ENCODE assay signal across 22 cellular contexts in the genomic region with DNA sequence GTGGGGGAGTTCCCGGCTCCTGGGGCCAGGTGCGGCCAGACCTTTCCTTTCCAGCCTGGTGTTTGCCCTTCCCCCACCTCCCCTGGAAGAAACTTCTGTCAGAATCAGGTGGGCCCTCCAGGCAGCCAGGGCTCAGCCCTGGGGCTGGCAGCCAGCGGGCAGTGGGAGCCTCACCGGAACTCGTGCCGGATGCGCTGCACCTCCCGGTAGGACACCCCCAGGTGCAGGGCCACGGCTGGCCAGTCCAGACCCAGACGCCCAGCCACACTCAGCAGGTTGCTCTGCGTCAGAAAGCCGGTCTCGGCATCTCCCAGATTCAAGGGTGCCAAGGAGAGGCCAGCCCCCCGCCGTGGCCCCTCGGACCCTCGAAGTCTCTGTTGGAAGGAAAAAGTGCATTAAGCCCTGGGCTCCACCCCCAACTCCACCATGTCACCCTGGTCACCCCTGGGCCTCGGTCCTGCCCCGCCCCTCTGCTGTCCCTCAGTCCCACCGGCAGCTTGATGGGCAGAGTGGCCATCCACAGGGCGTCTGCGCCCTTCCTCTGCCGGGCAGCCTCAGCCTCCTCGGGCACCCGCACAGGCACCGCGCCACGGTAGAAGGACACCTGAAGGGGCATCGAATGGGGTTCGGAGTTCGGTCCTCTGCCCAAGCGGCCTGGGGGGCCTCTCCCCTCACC. TPM values are rescaled to one million over a fixed set of nuclear protein-coding genes. Genes with fewer than 3 reads are reported as not detected.
DNase-seq lines count a peak whose midpoint lies in the region; ATAC-seq and TF ChIP-seq lines count a peak whose summit lies in the region.
"Had no signal": no experiment of that assay in that cellular context is flagged by ENCODE, and none has a peak within 500 bp of the region (broad histone marks: within the 10 kb centered on the region; RNA-seq: fewer than 3 reads in every experiment).

No MANE protein-coding gene starts in this region.

- peaks cover 22% of the 10 kb centered on the region for H3K4me1 Mint-ChIP-seq in mesothelial cell of epicardium

- no peak for TF ChIP-seq CTCF in VCaP (conservative IDR thresholded peaks at IDR 0.05)
- no peak for TF ChIP-seq CTCF in mesothelial cell of epicardium (IDR thresholded peaks at IDR 0.05; ENCODE audit: unreplicated experiment)
- TF ChIP-seq CTCF in spleen (IDR thresholded peaks at IDR 0.05 in 8 of 11, conservative IDR thresholded peaks at IDR 0.05 in 3 of 11) = no peak

- no peaks in the 10 kb centered on the region for H3K9me3 Mint-ChIP-seq in mesothelial cell of epicardium
- H3K9me3 Mint-ChIP-seq: CD4-positive, CD25-positive, alpha-beta regulatory T cell had no signal

- peak overlapping the region; percentile 6 for H3K4me3 Mint-ChIP-seq in mesothelial cell of epicardium

- H3K4me3 ChIP-seq in right cardiac atrium (ENCODE audit: low read length) (no peak overlapping the region), spleen (no peak overlapping the region)
- H3K4me3 ChIP-seq: A549, Peyer's patch, SJSA1 had no signal

- DNase-seq in right cardiac atrium (peak in 2 of 3 donors; percentile 61 to 67), Right ventricle myocardium superior (no peak), mesothelial cell of epicardium (ENCODE audit: low spot score in 2 of 2, unreplicated experiment in 2 of 2) (no peak), spleen (no peak), NCI-H1436 (lab: John Stamatoyannopoulos, UW) (no peak)
- DNase-seq: Caco-2; CD4-positive, CD25-positive, alpha-beta regulatory T cell; DMS 273 treated with DMSO at 0.1 percent for 48 hours; DMS79 treated with DMSO at 0.1 percent for 48 hours; NCI-H1105 treated with DMSO at 0.1 percent for 48 hours; NCI-H1694; NCI-H2171; NCI-H345; NCI-H524; NCI-H774; NK-92 treated with Interleukin-12 subunit alpha and Interleukin-12 subunit beta, amount 100 ng/mL, for 24 hours; Peyer's patch; T-helper 1 cell had no signal

- TF ChIP-seq POLR2A in spleen (IDR thresholded peaks at IDR 0.05) = no peak

- 94% methylated on average over 32 of the region's 32 CpGs for WGBS in right cardiac atrium
- 92 to 97% (median 94%) methylated on average over 28 to 32 of the region's 32 CpGs for WGBS in spleen, 5 donors

- no peak overlapping the region for H3K27ac Mint-ChIP-seq in mesothelial cell of epicardium
- H3K27ac Mint-ChIP-seq: CD4-positive, CD25-positive, alpha-beta regulatory T cell had no signal

- H3K36me3 ChIP-seq in spleen = peaks cover 0 to 44% (median 14%) of the 10 kb centered on the region in 6 donors
- H3K36me3 ChIP-seq: SJSA1 had no signal

- ATAC-seq in right cardiac atrium (no peak), Right ventricle myocardium superior (ENCODE audit: poor library complexity) (no peak), GM18873 (IDR thresholded peaks at IDR 0.05; ENCODE audit: low FRiP score, unreplicated experiment) (no peak)
- ATAC-seq: A549 had no signal

- no peaks in the 10 kb centered on the region for H3K27me3 Mint-ChIP-seq in mesothelial cell of epicardium (ENCODE audit: low read depth)
- H3K27me3 Mint-ChIP-seq: CD4-positive, CD25-positive, alpha-beta regulatory T cell had no signal

- H3K27ac ChIP-seq in right cardiac atrium (ENCODE audit: low read length) = no peak overlapping the region
- H3K27ac ChIP-seq in VCaP = peak overlapping the region; percentile 89
- H3K27ac ChIP-seq in spleen = no peak overlapping the region
- H3K27ac ChIP-seq: A549, Peyer's patch, SJSA1 had no signal

- H3K9me3 ChIP-seq in right cardiac atrium (ENCODE audit: control insufficient read depth, low read length) = no peaks in the 10 kb centered on the region
- no peaks in the 10 kb centered on the region for H3K9me3 ChIP-seq in spleen
- H3K9me3 ChIP-seq: A549, Caco-2, Peyer's patch, SJSA1 had no signal

- intact Hi-C loops in right cardiac atrium (cut with DNase I) (no loop called here), Right ventricle myocardium superior (cut with DNase I) (no loop called here), spleen (cut with DNase I; ENCODE audit: low total_unique reads) (no loop called here)

- H3K4me1 ChIP-seq in right cardiac atrium (ENCODE audit: control insufficient read depth, insufficient read depth, low read length) = peaks cover 8% of the 10 kb centered on the region
- peaks cover 27 to 76% (median 55%) of the 10 kb centered on the region in 6 donors for H3K4me1 ChIP-seq in spleen

- no peaks in the 10 kb centered on the region for H3K27me3 ChIP-seq in right cardiac atrium (ENCODE audit: control insufficient read depth, insufficient read depth)
- H3K27me3 ChIP-seq in spleen (replicated peaks in 1 of 7) = no peaks in the 10 kb centered on the region
- H3K27me3 ChIP-seq: Peyer's patch, SJSA1 had no signal

- H3K36me3 Mint-ChIP-seq in mesothelial cell of epicardium = no peaks in the 10 kb centered on the region
- H3K36me3 Mint-ChIP-seq: CD4-positive, CD25-positive, alpha-beta regulatory T cell had no signal

RNA-seq across cellular contexts. Expression of a gene that starts 1.7 kb away (rescaled TPM):
- total RNA-seq in right cardiac atrium (1 to 10 TPM; 3.8 to 9.0 (median 6.5) TPM), Right ventricle myocardium superior (3.4 TPM), mesothelial cell of epicardium (34.3 to 37.2 TPM (median 35.7 TPM) in 3 replicates), spleen (10 to 100 TPM in 6 of 7 donors, 1 to 10 TPM in 1; 8.9 to 23.2 (median 14.5) TPM)
- polyA plus RNA-seq in right cardiac atrium (4.1 TPM), spleen (10 to 100 TPM in 1 of 3 donors, 1 to 10 TPM in 2; 6.3 to 14.5 (median 8.5) TPM)

RNA-seq across cellular contexts. Expression of a gene that starts 5.3 kb away (rescaled TPM):
- total RNA-seq in right cardiac atrium (1 to 10 TPM; 5.6 to 9.6 (median 8.9) TPM), Right ventricle myocardium superior (7.3 TPM), mesothelial cell of epicardium (40.1 to 43.7 TPM (median 43.1 TPM) in 3 replicates), spleen (10 to 100 TPM; 18.1 to 26.4 (median 19.3) TPM)
- polyA plus RNA-seq in right cardiac atrium (10.4 TPM), spleen (10 to 100 TPM; 16.8 to 42.7 (median 32.8) TPM)

RNA-seq across cellular contexts. Expression of a gene that starts 9.9 kb away (rescaled TPM):
- total RNA-seq in right cardiac atrium (under 1 TPM in 3 of 4 donors, not detected in 1; 0.15 to 0.37 (median 0.28) TPM), Right ventricle myocardium superior (0.19 TPM), mesothelial cell of epicardium (not detected in 3 replicates), spleen (under 1 TPM in 1 of 7 donors, not detected in 6; 0.42 TPM)
- polyA plus RNA-seq in right cardiac atrium (0.59 TPM), spleen (under 1 TPM in 2 of 3 donors, not detected in 1; 0.29 to 0.42 TPM)
- total RNA-seq: Caco-2; CD4-positive, CD25-positive, alpha-beta regulatory T cell; Peyer's patch had no signal

RNA-seq across cellular contexts. Expression of a gene that starts 10.0 kb away (rescaled TPM):
- 1,000 to 10,000 TPM in 3 of 4 donors, 100 to 1,000 TPM in 1; 949 to 1,291 (median 1,094) TPM for total RNA-seq in right cardiac atrium
- polyA plus RNA-seq in right cardiac atrium = 859 TPM
- total RNA-seq in Right ventricle myocardium superior = 982 TPM
- total RNA-seq in mesothelial cell of epicardium = 1,651 to 1,738 TPM (median 1,657 TPM) in 3 replicates
- total RNA-seq in spleen = 1,000 to 10,000 TPM in 4 of 7 donors, 100 to 1,000 TPM in 3; 514 to 2,829 (median 2,309) TPM
- 1,000 to 10,000 TPM; 3,174 to 3,944 (median 3,784) TPM for polyA plus RNA-seq in spleen

RNA-seq across cellular contexts. Expression of a gene that starts 18.9 kb away (rescaled TPM):
- total RNA-seq in right cardiac atrium = 100 to 1,000 TPM; 145 to 193 (median 177) TPM
- polyA plus RNA-seq in right cardiac atrium = 147 TPM
- total RNA-seq in Right ventricle myocardium superior = 346 TPM
- total RNA-seq in mesothelial cell of epicardium = 41.3 to 50.9 TPM (median 50.0 TPM) in 3 replicates
- 100 to 1,000 TPM in 5 of 7 donors, 10 to 100 TPM in 2; 65.8 to 131 (median 113) TPM for total RNA-seq in spleen
- polyA plus RNA-seq in spleen = 100 to 1,000 TPM in 1 of 3 donors, 10 to 100 TPM in 2; 46.3 to 103 (median 75.0) TPM

Comparison
In these comparisons a context has a peak if more than half of its experiments do, and no peak if none do; other contexts are left out.
1. DNase-seq: peak in right cardiac atrium (2 of 3); none in Right ventricle myocardium superior (single experiment), mesothelial cell of epicardium (0 of 2), spleen (single experiment) and NCI-H1436 (single experiment).